Comparison of ENCODE assay signal across 8 cellular contexts in the genomic region with DNA sequence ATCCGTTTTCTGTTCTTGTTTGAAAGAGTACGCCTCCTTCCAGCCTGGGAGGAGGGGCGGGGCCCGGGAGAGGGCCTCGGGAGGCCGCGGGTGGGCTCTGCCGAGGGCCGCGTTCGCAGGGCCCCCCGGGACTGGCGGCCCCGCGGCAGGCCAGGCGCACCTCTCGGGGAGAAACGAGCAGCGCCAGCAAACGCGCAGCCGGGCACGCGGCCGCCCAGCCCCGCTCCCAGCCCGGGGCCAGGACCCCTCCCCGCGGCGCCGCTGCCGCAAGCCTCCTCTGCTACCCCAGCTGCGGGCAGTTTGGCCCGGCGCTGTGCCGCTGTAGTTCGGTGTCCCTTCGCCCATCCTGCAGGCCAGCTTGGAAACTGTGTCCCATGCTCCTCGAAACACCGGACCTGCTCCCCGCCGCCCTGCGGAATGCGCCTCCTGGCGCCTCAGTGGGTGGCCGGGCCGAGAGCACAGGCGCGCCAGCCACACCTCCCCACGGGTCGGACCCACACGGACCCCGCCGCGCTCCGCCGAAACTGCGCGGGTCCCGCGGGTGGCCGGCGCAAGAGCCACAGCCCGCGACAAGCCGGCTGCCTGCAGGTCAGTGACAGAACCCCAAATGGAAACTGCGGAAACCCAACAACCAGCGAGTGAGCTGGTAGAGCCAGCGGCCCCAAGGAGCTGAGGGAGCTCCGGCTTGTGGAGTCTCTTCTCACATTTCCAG. TPM values are rescaled to one million over a fixed set of nuclear protein-coding genes. Genes with fewer than 3 reads are reported as not detected.
DNase-seq lines count a peak whose midpoint lies in the region; ATAC-seq and TF ChIP-seq lines count a peak whose summit lies in the region.

No MANE protein-coding gene starts in this region.

- H3K79me1 ChIP-seq in H9 (ENCODE audit: insufficient read depth, low read depth, low read length, poor library complexity, severe bottlenecking): no peaks in the 10 kb centered on the region

- H2BK15ac ChIP-seq in H9 (ENCODE audit: low read depth, low read length): no peak overlapping the region

- H3K14ac ChIP-seq in H9 (ENCODE audit: insufficient read depth, low read length): no peak overlapping the region

- peaks cover 6 to 11% of the 10 kb centered on the region in 2 experiments for H3K9me3 Mint-ChIP-seq in H9
- H3K9me3 Mint-ChIP-seq in activated T-helper 17 cell treated with anti-CD3 and anti-CD28 coated beads, Interleukin-2, amount 50 U/mL, for 72 hours: no peaks in the 10 kb centered on the region
- H3K9me3 Mint-ChIP-seq in stimulated activated effector memory CD8-positive, alpha-beta T cell treated with anti-CD3 and anti-CD28 coated beads, Interleukin-12 subunit alpha, Interleukin-12 subunit beta, amount 100 ng/mL, for 72 hours: no peaks in the 10 kb centered on the region

- TF ChIP-seq CTCF in H9 (conservative IDR thresholded peaks at IDR 0.05): no peak

- H3K4me3 Mint-ChIP-seq in H9: peak overlapping the region; percentile 65 to 88
- peak overlapping the region; percentile 81 for H3K4me3 Mint-ChIP-seq in activated T-helper 17 cell treated with anti-CD3 and anti-CD28 coated beads, Interleukin-2, amount 50 U/mL, for 72 hours
- peak overlapping the region; percentile 74 for H3K4me3 Mint-ChIP-seq in stimulated activated effector memory CD8-positive, alpha-beta T cell treated with anti-CD3 and anti-CD28 coated beads, Interleukin-12 subunit alpha, Interleukin-12 subunit beta, amount 100 ng/mL, for 72 hours

- H2BK120ac ChIP-seq in H9 (ENCODE audit: low read depth, low read length, poor library complexity, severe bottlenecking): no peak overlapping the region

- H2BK20ac ChIP-seq in H9 (ENCODE audit: low read depth, low read length, poor library complexity, severe bottlenecking): no peak overlapping the region

- no CpG with 5 or more reads among the region's 70 CpGs for WGBS in H9 (ENCODE audit: extremely low coverage, insufficient read length, low lambda C conversion rate)

- no peaks in the 10 kb centered on the region; the same call in 1 of the 2 replicates for H3K4me1 ChIP-seq in H9 (ENCODE audit: insufficient read depth, low read length)

- H2BK5ac ChIP-seq in H9 (ENCODE audit: insufficient read length, low read length): no peak overlapping the region

- H4K20me1 ChIP-seq in H9 (ENCODE audit: control insufficient read depth, insufficient read depth, insufficient read length): no peaks in the 10 kb centered on the region

- H3T11ph ChIP-seq in H9 (ENCODE audit: low read length): no peak overlapping the region

- no peaks in the 10 kb centered on the region for H3K79me2 ChIP-seq in H9 (ENCODE audit: insufficient read depth, low read length)

- no peak overlapping the region for H3K23ac ChIP-seq in H9 (ENCODE audit: insufficient read length, low read depth, low read length)

- no peak overlapping the region for H4K8ac ChIP-seq in H9 (replicated peaks; ENCODE audit: insufficient read length, low read depth, low read length)

- H4K91ac ChIP-seq in H9 (ENCODE audit: insufficient read length, low read depth, low read length): no peak overlapping the region

- peaks cover 0 to 3% (median 0%) of the 10 kb centered on the region in 3 experiments; a peak in 2 of 7 replicates for H3K36me3 Mint-ChIP-seq in H9 (ENCODE audit: insufficient read depth in 1 of 3, low read depth in 3 of 3)
- peaks cover 11% of the 10 kb centered on the region for H3K36me3 Mint-ChIP-seq in activated T-helper 17 cell treated with anti-CD3 and anti-CD28 coated beads, Interleukin-2, amount 50 U/mL, for 72 hours (ENCODE audit: low read depth)
- no peaks in the 10 kb centered on the region for H3K36me3 Mint-ChIP-seq in stimulated activated effector memory CD8-positive, alpha-beta T cell treated with anti-CD3 and anti-CD28 coated beads, Interleukin-12 subunit alpha, Interleukin-12 subunit beta, amount 100 ng/mL, for 72 hours

- no peak overlapping the region for H2AFZ ChIP-seq in H9 (ENCODE audit: low read length)

- peaks cover 61% of the 10 kb centered on the region for H3K27me3 ChIP-seq in H9 (ENCODE audit: insufficient read depth, low read length)

- no peaks in the 10 kb centered on the region for H3K9me3 ChIP-seq in H9 (ENCODE audit: control insufficient read depth, low read depth, low read length)

- peaks cover 17% of the 10 kb centered on the region for H3K23me2 ChIP-seq in H9 (ENCODE audit: insufficient read length, low read depth, low read length, poor library complexity, severe bottlenecking)

- H3K56ac ChIP-seq in H9 (ENCODE audit: insufficient read length, low read depth, low read length): no peak overlapping the region

- peaks cover 24 to 25% of the 10 kb centered on the region in 2 experiments for H3K4me1 Mint-ChIP-seq in H9
- H3K4me1 Mint-ChIP-seq in activated T-helper 17 cell treated with anti-CD3 and anti-CD28 coated beads, Interleukin-2, amount 50 U/mL, for 72 hours: peaks cover 14% of the 10 kb centered on the region
- H3K4me1 Mint-ChIP-seq in stimulated activated effector memory CD8-positive, alpha-beta T cell treated with anti-CD3 and anti-CD28 coated beads, Interleukin-12 subunit alpha, Interleukin-12 subunit beta, amount 100 ng/mL, for 72 hours: peaks cover 41% of the 10 kb centered on the region

- H2AK5ac ChIP-seq in H9 (ENCODE audit: insufficient read length, low read length): no peak overlapping the region

- no peak overlapping the region for H4K5ac ChIP-seq in H9 (ENCODE audit: insufficient read length, low read depth, low read length)

- H3K4ac ChIP-seq in H9 (ENCODE audit: low read depth, low read length): no peak overlapping the region

- H3K27me3 Mint-ChIP-seq in H9 (ENCODE audit: low read depth): peaks cover 95% of the 10 kb centered on the region
- peaks cover 40% of the 10 kb centered on the region for H3K27me3 Mint-ChIP-seq in activated T-helper 17 cell treated with anti-CD3 and anti-CD28 coated beads, Interleukin-2, amount 50 U/mL, for 72 hours

- H3K4me2 ChIP-seq in H9 (ENCODE audit: insufficient read depth, insufficient read length, low read length): peak overlapping the region; percentile 58

- H2BK12ac ChIP-seq in H9 (ENCODE audit: insufficient read length, low read depth, low read length): no peak overlapping the region

- no peak for ATAC-seq in activated T-helper 17 cell treated with anti-CD3 and anti-CD28 coated beads, Interleukin-2, amount 50 U/mL, for 72 hours (replicated peaks)
- no peak for ATAC-seq in stimulated activated effector memory CD8-positive, alpha-beta T cell treated with anti-CD3 and anti-CD28 coated beads, Interleukin-12 subunit alpha, Interleukin-12 subunit beta, amount 100 ng/mL, for 72 hours
- ATAC-seq in HG03280 (IDR thresholded peaks at IDR 0.05; ENCODE audit: unreplicated experiment): no peak

- no peak overlapping the region for H3K27ac ChIP-seq in H9 (ENCODE audit: insufficient read length, low read depth, low read length)

- H3K9ac ChIP-seq in H9 (ENCODE audit: extremely low read depth, insufficient read length, low read length): no peak overlapping the region

- DNase-seq in H9: peak; percentile 47
- peak; percentile 18 for DNase-seq in iPS-NIHi7 (ENCODE audit: extremely low spot score)
- no peak for DNase-seq in stimulated activated effector memory CD8-positive, alpha-beta T cell treated with anti-CD3 and anti-CD28 coated beads, Interleukin-12 subunit alpha, Interleukin-12 subunit beta, amount 100 ng/mL, for 72 hours (ENCODE audit: low spot score in 2 of 2)
- DNase-seq in SIG-M5 (lab: John Stamatoyannopoulos, UW): no peak
- DNase-seq in effector CD8-positive, alpha-beta T cell (lab: John Stamatoyannopoulos, UW): no peak
- DNase-seq in DMS153 treated with DMSO at 0.1 percent for 48 hours (lab: John Stamatoyannopoulos, UW; ENCODE audit: unreplicated experiment): no peak

- H3K27ac Mint-ChIP-seq in H9: no peak overlapping the region
- no peak overlapping the region for H3K27ac Mint-ChIP-seq in activated T-helper 17 cell treated with anti-CD3 and anti-CD28 coated beads, Interleukin-2, amount 50 U/mL, for 72 hours
- H3K27ac Mint-ChIP-seq in stimulated activated effector memory CD8-positive, alpha-beta T cell treated with anti-CD3 and anti-CD28 coated beads, Interleukin-12 subunit alpha, Interleukin-12 subunit beta, amount 100 ng/mL, for 72 hours: no peak overlapping the region

- H3K18ac ChIP-seq in H9 (ENCODE audit: insufficient read length, low read depth, low read length): no peak overlapping the region

RNA-seq across cellular contexts. Expression of a gene that starts 2.2 kb away (rescaled TPM):
- total RNA-seq in H9 (2021): 0.31 and 0.44 TPM in 2 replicates
- not detected for total RNA-seq in activated T-helper 17 cell treated with anti-CD3 and anti-CD28 coated beads, Interleukin-2, amount 50 U/mL, for 72 hours

Comparison
In these comparisons a context has a peak if more than half of its experiments do, and no peak if none do; other contexts are left out.
1. DNase-seq: peak in H9 (single experiment) and iPS-NIHi7 (single experiment); none in stimulated activated effector memory CD8-positive, alpha-beta T cell treated with anti-CD3 and anti-CD28 coated beads, Interleukin-12 subunit alpha, Interleukin-12 subunit beta, amount 100 ng/mL, for 72 hours (0 of 2), SIG-M5 (single experiment), effector CD8-positive, alpha-beta T cell (single experiment) and DMS153 treated with DMSO at 0.1 percent for 48 hours (single experiment).
2. Peak in every context shown above with its lines, with median percentiles within 50 percentile points of each other: H3K4me3 Mint-ChIP-seq.